ENCODE assay signal across 12 cellular contexts in the genomic region with DNA sequence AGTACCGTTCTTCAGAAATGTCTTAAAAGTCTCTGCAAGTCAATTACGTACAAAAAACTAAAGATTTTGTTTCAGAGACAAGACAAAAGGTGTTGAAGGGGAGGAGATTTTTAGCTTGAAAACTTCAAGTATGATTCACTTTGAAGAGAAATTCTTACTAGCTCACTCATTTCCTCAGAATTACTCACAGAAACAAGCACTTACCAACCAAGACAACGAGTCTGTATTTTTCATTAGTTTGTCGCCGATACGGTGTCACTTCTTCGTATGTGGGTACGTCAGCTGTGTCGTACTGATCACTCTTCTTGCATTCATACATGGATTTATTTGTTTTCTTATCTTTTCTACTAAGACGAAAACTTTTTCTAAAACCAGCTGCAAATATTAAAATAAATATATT.
DNase-seq lines count a peak whose midpoint lies in the region; ATAC-seq and TF ChIP-seq lines count a peak whose summit lies in the region.
"Had no signal": no experiment of that assay in that cellular context is flagged by ENCODE, and none has a peak within 500 bp of the region (broad histone marks: within the 10 kb centered on the region; RNA-seq: fewer than 3 reads in every experiment).

No MANE protein-coding gene starts in this region.

- no peaks in the 10 kb centered on the region for H3K27me3 ChIP-seq in heart left ventricle
- H3K27me3 ChIP-seq: heart right ventricle had no signal

- H3K36me3 ChIP-seq in heart left ventricle = peaks cover 0 to 7% (median 0%) of the 10 kb centered on the region in 9 donors

- no peaks in the 10 kb centered on the region for H3K4me1 ChIP-seq in heart left ventricle
- H3K4me1 ChIP-seq: heart right ventricle, lower lobe of right lung had no signal

- H3K27ac ChIP-seq in heart left ventricle = no peak overlapping the region
- H3K27ac ChIP-seq: heart right ventricle, lower lobe of right lung had no signal

- no peak for TF ChIP-seq POLR2A in heart left ventricle (IDR thresholded peaks at IDR 0.05)

- peak; percentile 93 for DNase-seq in ELR (ENCODE audit: low read depth)
- peak; percentile 5 for DNase-seq in NCI-H460 (ENCODE audit: extremely low read depth, low read depth)
- peak; percentile 87 for DNase-seq in choroid plexus epithelial cell (ENCODE audit: low read depth)
- peak; percentile 84 for DNase-seq in non-pigmented ciliary epithelial cell (ENCODE audit: low read depth)
- DNase-seq in heart left ventricle = no peak
- no peak for DNase-seq in HuH-7.5 (ENCODE audit: low spot score)
- DNase-seq: heart right ventricle, lower lobe of right lung, NCI-H510A, SHP77 had no signal

- ATAC-seq in GM18861 (IDR thresholded peaks at IDR 0.05; ENCODE audit: unreplicated experiment) = no peak
- no peak for ATAC-seq in heart left ventricle
- no peak for ATAC-seq in HG03565 (IDR thresholded peaks at IDR 0.05; ENCODE audit: unreplicated experiment)
- ATAC-seq: heart right ventricle, lower lobe of right lung had no signal

- H3K4me3 ChIP-seq in choroid plexus epithelial cell (ENCODE audit: low read depth, low read length) (peak overlapping the region; percentile 22), heart left ventricle (no peak overlapping the region)
- H3K4me3 ChIP-seq: heart right ventricle, lower lobe of right lung had no signal

- TF ChIP-seq CTCF in choroid plexus epithelial cell (conservative IDR thresholded peaks at IDR 0.05; ENCODE audit: low read depth, low read length) (no peak), heart left ventricle (IDR thresholded peaks at IDR 0.05) (no peak)

- intact Hi-C loops in heart left ventricle (cut with DNase I) = no loop called here

- H3K9me3 ChIP-seq in heart left ventricle = peaks cover 0 to 3% (median 0%) of the 10 kb centered on the region in 12 donors
- H3K9me3 ChIP-seq: heart right ventricle, lower lobe of right lung had no signal

- WGBS in heart left ventricle, 4 donors = 85 to 92% (median 91%) methylated on average over 10 of the region's 10 CpGs

Comparison
In these comparisons a context has a peak if more than half of its experiments do, and no peak if none do; other contexts are left out.
1. DNase-seq: peak in ELR (single experiment), NCI-H460 (single experiment), choroid plexus epithelial cell (single experiment) and non-pigmented ciliary epithelial cell (single experiment); none in heart left ventricle (0 of 5) and HuH-7.5 (single experiment).